ENCODE assay signal across 1 cellular context in genomic region chrX:19566359-19567141, GRCh38.
A peak's percentile ranks its signal among the peaks of the same experiment; 100 is the strongest.
TF ChIP-seq lines count a peak whose summit lies in the region.

No MANE protein-coding gene starts in this region.

TF ChIP-seq in K562, 482 proteins besides CTCF, POLR2A, EP300 and RAD21 (continued from another document):
- peak; percentile 36; the same call in 1 of the 2 replicates for TF ChIP-seq MGA (IDR thresholded peaks at IDR 0.05)
- peak; percentile 39; the same call in 1 of the 2 replicates for TF ChIP-seq GABPA (tag; conservative IDR thresholded peaks at IDR 0.05; ENCODE audit: low read depth)
- no peak for TF ChIP-seq HLTF (IDR thresholded peaks at IDR 0.05)
- TF ChIP-seq MAFF (IDR thresholded peaks at IDR 0.05; ENCODE audit: low read length) = no peak
- peak; percentile 33; the same call in 1 of the 2 replicates for TF ChIP-seq ATF7 (IDR thresholded peaks at IDR 0.05)
- TF ChIP-seq ZSCAN32 (CRISPR knock-in tag; IDR thresholded peaks at IDR 0.05) = peak; percentile 97
- peak in 1 of 2 experiments; percentile 44; a peak in 2 of 4 replicates for TF ChIP-seq TRIM24 (IDR thresholded peaks at IDR 0.05)
- no peak for TF ChIP-seq ZNF507 (tag; conservative IDR thresholded peaks at IDR 0.05)
- TF ChIP-seq SRF (CRISPR knock-in tag; IDR thresholded peaks at IDR 0.05) = peak in 1 of 2 experiments; percentile 29; a peak in 1 of 4 replicates
TF ChIP-seq in K562: peak in this region for 28.
